11 cellular contexts compared by ENCODE assay signal in the genomic region with DNA sequence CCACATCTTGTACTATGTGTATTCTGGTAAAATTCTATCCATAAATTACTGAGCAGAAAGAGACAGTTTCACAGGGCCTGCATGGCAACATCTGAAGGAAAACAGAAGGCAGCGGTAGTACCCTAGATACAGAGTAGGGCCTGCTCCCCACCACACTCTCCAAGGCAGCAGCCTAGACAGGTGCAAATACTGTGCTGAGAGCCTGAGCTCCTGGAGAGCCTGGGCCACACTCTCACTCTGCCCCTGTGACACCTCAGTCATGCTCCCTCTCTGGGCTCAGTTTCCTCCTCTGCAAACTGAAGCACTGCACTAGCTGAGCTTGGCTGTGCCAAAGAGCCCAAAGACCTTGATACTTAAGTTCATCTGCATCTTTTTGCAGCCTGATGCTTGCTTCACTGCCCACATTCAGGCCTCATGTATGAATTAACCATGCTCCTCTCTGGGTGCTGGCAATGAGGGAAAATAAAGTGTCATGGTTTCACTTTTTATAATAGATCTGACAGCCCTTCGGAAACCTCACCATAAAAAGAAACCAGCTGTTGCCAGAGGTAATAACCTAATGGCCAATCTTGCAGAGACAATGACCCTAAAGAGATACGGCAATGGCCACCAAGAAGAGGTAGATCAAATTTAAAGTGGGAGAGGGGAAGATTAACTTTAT.
A peak's percentile ranks its signal among the peaks of the same experiment; 100 is the strongest.
DNase-seq lines count a peak whose midpoint lies in the region; ATAC-seq and TF ChIP-seq lines count a peak whose summit lies in the region.
"Had no signal": no experiment of that assay in that cellular context is flagged by ENCODE, and none has a peak within 500 bp of the region (broad histone marks: within the 10 kb centered on the region; RNA-seq: fewer than 3 reads in every experiment).

No MANE protein-coding gene starts in this region.

- intact Hi-C loops in esophagus squamous epithelium (cut with DNase I) = no loop called here

- DNase-seq in DMS79 treated with DMSO at 0.1 percent for 48 hours (lab: John Stamatoyannopoulos, UW) = peak; percentile 83
- peak; percentile 47 for DNase-seq in NCI-H187 treated with DMSO at 0.1 percent for 48 hours (lab: John Stamatoyannopoulos, UW)
- DNase-seq in esophagus squamous epithelium (lab: John Stamatoyannopoulos, UW) = no peak
- no peak for DNase-seq in SIG-M5 (lab: John Stamatoyannopoulos, UW)
- no peak for DNase-seq in foreskin fibroblast
- no peak for DNase-seq in BE2C
- DNase-seq: C1 segment of cervical spinal cord; naive thymus-derived CD4-positive, alpha-beta T cell; NCI-H1694 had no signal

- ATAC-seq in GM19043 (IDR thresholded peaks at IDR 0.05; ENCODE audit: low read depth, unreplicated experiment) = peak; percentile 70
- ATAC-seq in HG02840 (IDR thresholded peaks at IDR 0.05; ENCODE audit: low FRiP score, unreplicated experiment) = peak; percentile 92
- ATAC-seq: naive thymus-derived CD4-positive, alpha-beta T cell had no signal

- H3K36me3 ChIP-seq in esophagus squamous epithelium = no peaks in the 10 kb centered on the region
- no peaks in the 10 kb centered on the region for H3K36me3 ChIP-seq in BE2C

- no peak for TF ChIP-seq POLR2A in esophagus squamous epithelium (IDR thresholded peaks at IDR 0.05)

- H3K4me1 ChIP-seq in esophagus squamous epithelium (peaks cover 0 to 50% (median 3%) of the 10 kb centered on the region in 3 donors), BE2C (no peaks in the 10 kb centered on the region)

- H3K9me3 ChIP-seq in esophagus squamous epithelium = no peaks in the 10 kb centered on the region
- H3K9me3 ChIP-seq in BE2C = no peaks in the 10 kb centered on the region

- no peaks in the 10 kb centered on the region for H3K27me3 ChIP-seq in esophagus squamous epithelium
- no peaks in the 10 kb centered on the region for H3K27me3 ChIP-seq in BE2C

- H3K4me3 ChIP-seq in esophagus squamous epithelium = no peak overlapping the region
- no peak overlapping the region for H3K4me3 ChIP-seq in foreskin fibroblast (ENCODE audit: low read depth in 1 of 2, low read length in 2 of 2)
- H3K4me3 ChIP-seq in BE2C (ENCODE audit: low read depth, low read length) = no peak overlapping the region

- H3K27ac ChIP-seq in esophagus squamous epithelium = no peak overlapping the region

- TF ChIP-seq CTCF in esophagus squamous epithelium (IDR thresholded peaks at IDR 0.05) (no peak), foreskin fibroblast (IDR thresholded peaks at IDR 0.05; ENCODE audit: low read depth, low read length) (no peak), BE2C (IDR thresholded peaks at IDR 0.05; ENCODE audit: low read depth, low read length) (no peak)

- 71 to 80% methylated on average over 3 of the region's 3 CpGs for WGBS in esophagus squamous epithelium, 2 donors

Comparison
In these comparisons a context has a peak if more than half of its experiments do, and no peak if none do; other contexts are left out.
1. DNase-seq: peak in DMS79 treated with DMSO at 0.1 percent for 48 hours (single experiment) and NCI-H187 treated with DMSO at 0.1 percent for 48 hours (single experiment); none in esophagus squamous epithelium (single experiment), SIG-M5 (single experiment), foreskin fibroblast (0 of 2) and BE2C (single experiment).